Comparison of ENCODE assay signal across 18 cellular contexts in the genomic region with DNA sequence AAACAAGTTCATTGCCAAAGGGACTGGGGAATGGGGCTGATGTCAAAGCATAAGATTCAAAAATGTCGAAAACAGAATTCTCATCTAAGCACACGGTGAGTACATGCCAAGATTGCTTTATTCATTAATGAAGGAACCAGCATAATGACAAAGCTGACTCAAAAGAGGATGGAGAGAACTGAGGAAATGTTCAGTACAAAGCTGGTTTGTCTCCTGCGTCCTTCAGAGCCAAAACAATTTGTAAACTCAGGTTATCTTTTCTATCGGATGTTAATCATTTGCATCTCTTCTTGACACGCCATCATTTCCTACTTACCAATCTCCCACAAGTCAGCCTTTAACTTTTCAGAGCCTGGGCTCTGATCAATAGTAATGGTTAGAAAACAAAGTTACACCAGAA.
DNase-seq lines count a peak whose midpoint lies in the region; ATAC-seq and TF ChIP-seq lines count a peak whose summit lies in the region.
"Had no signal": no experiment of that assay in that cellular context is flagged by ENCODE, and none has a peak within 500 bp of the region (broad histone marks: within the 10 kb centered on the region; RNA-seq: fewer than 3 reads in every experiment).

No MANE protein-coding gene starts in this region.

- TF ChIP-seq CTCF in body of pancreas (IDR thresholded peaks at IDR 0.05): no peak
- no peak for TF ChIP-seq CTCF in osteoblast (IDR thresholded peaks at IDR 0.05; ENCODE audit: extremely low read depth, low read depth, low read length)
- no peak for TF ChIP-seq CTCF in MM.1S (IDR thresholded peaks at IDR 0.05; ENCODE audit: low read length)

- H3K4me3 Mint-ChIP-seq in activated CD4-positive, alpha-beta T cell treated with anti-CD3 and anti-CD28 coated beads, Interleukin-2, amount 10 ng/mL, durations not matched to agents 7 days and 5 days: no peak overlapping the region
- H3K4me3 Mint-ChIP-seq: HFFc6 had no signal

- H3K9ac ChIP-seq in MM.1S (ENCODE audit: low read length): no peak overlapping the region

- no peaks in the 10 kb centered on the region for H4K20me1 ChIP-seq in osteoblast (ENCODE audit: insufficient read depth, low read length)
- H4K20me1 ChIP-seq in MM.1S (ENCODE audit: insufficient read depth, low read length): no peaks in the 10 kb centered on the region

- peaks cover 35% of the 10 kb centered on the region for H3K27me3 Mint-ChIP-seq in activated CD4-positive, alpha-beta T cell treated with anti-CD3 and anti-CD28 coated beads, Interleukin-2, amount 10 ng/mL, durations not matched to agents 7 days and 5 days

- ATAC-seq in body of pancreas: peak; percentile 50
- ATAC-seq: A549 had no signal

- CTCF ChIA-PET in activated CD4-positive, alpha-beta T cell treated with anti-CD3 and anti-CD28 coated beads, Interleukin-2, amount 10 ng/mL, durations not matched to agents 7 days and 5 days (lab: Charles Lee): no interaction called here

- no peaks in the 10 kb centered on the region for H3K9me2 ChIP-seq in MM.1S (replicated peaks; ENCODE audit: insufficient read depth, low read length)

- H3K79me2 ChIP-seq in osteoblast (ENCODE audit: insufficient read depth, low read length) (no peaks in the 10 kb centered on the region), MM.1S (ENCODE audit: low read length) (no peaks in the 10 kb centered on the region)

- POLR2A ChIA-PET in activated CD4-positive, alpha-beta T cell treated with anti-CD3 and anti-CD28 coated beads, Interleukin-2, amount 10 ng/mL, durations not matched to agents 7 days and 5 days (lab: Charles Lee): no interaction called here

- H3K27ac ChIP-seq in KOPT-K1 (ENCODE audit: low read depth, low read length, poor library complexity, severe bottlenecking): peak overlapping the region; percentile 41
- H3K27ac ChIP-seq in body of pancreas: peak overlapping the region in 2 of 4 donors; percentile 30 to 32
- no peak overlapping the region for H3K27ac ChIP-seq in osteoblast (ENCODE audit: low read depth, low read length)
- no peak overlapping the region for H3K27ac ChIP-seq in MM.1S (ENCODE audit: low read length)
- H3K27ac ChIP-seq: A549 had no signal

- intact Hi-C loops in body of pancreas (cut with DNase I): no loop called here

- no peaks in the 10 kb centered on the region for H3F3A ChIP-seq in MM.1S (ENCODE audit: insufficient read depth, low read length)

- no peaks in the 10 kb centered on the region for H3K9me3 Mint-ChIP-seq in activated CD4-positive, alpha-beta T cell treated with anti-CD3 and anti-CD28 coated beads, Interleukin-2, amount 10 ng/mL, durations not matched to agents 7 days and 5 days
- H3K9me3 Mint-ChIP-seq: CD4-positive, alpha-beta memory T cell; HFFc6 had no signal

- H3K4me1 ChIP-seq in body of pancreas (peaks cover 26% of the 10 kb centered on the region), osteoblast (ENCODE audit: insufficient read depth, low read length) (peaks cover 12% of the 10 kb centered on the region), MM.1S (ENCODE audit: low read length) (no peaks in the 10 kb centered on the region)
- H3K4me1 ChIP-seq: HAP-1 had no signal

- H3K36me3 ChIP-seq in KOPT-K1 (ENCODE audit: insufficient read depth, low read length) (no peaks in the 10 kb centered on the region), body of pancreas (replicated peaks in 1 of 2; ENCODE audit: insufficient read depth in 1 of 2, low read depth in 2 of 2) (no peaks in the 10 kb centered on the region), osteoblast (ENCODE audit: insufficient read depth, low read length) (no peaks in the 10 kb centered on the region), MM.1S (replicated peaks; ENCODE audit: insufficient read depth, low read length) (no peaks in the 10 kb centered on the region)
- H3K36me3 ChIP-seq: HAP-1 had no signal

- WGBS in body of pancreas, 2 donors: 15 to 24% methylated on average over 5 of the region's 5 CpGs

- H2AFZ ChIP-seq in osteoblast (ENCODE audit: low read length): no peak overlapping the region
- H2AFZ ChIP-seq in MM.1S (ENCODE audit: low read length): no peak overlapping the region

- H3K4me2 ChIP-seq in osteoblast (ENCODE audit: insufficient read depth, low read length) (no peak overlapping the region), MM.1S (ENCODE audit: low read depth, low read length) (no peak overlapping the region)
- H3K4me2 ChIP-seq: A549 had no signal

- DNase-seq in body of pancreas (no peak), kidney tubule cell (ENCODE audit: low spot score) (peak; percentile 41), osteoblast (ENCODE audit: insufficient read length, low spot score, missing footprints) (peak; percentile 18), AG20443 (ENCODE audit: low spot score) (no peak), MM.1S (no peak)
- no peak for DNase-seq in activated CD4-positive, alpha-beta T cell treated with anti-CD3 and anti-CD28 coated beads, Interleukin-2, amount 10 ng/mL, durations not matched to agents 7 days and 5 days
- DNase-seq: 8988T; ACHN; C1 segment of cervical spinal cord; CD4-positive, alpha-beta memory T cell; COR-L47; DMS153; DND-41; GOT3; HFFc6 had no signal

- H3K4me3 ChIP-seq in body of pancreas (no peak overlapping the region), osteoblast (ENCODE audit: insufficient read depth, low read length) (no peak overlapping the region), MM.1S (ENCODE audit: low read length) (no peak overlapping the region)
- H3K4me3 ChIP-seq: A549, HAP-1 had no signal

- H3K9me3 ChIP-seq in KOPT-K1 (ENCODE audit: insufficient read depth, low read length, poor library complexity, severe bottlenecking) (no peaks in the 10 kb centered on the region), body of pancreas (no peaks in the 10 kb centered on the region), osteoblast (ENCODE audit: low read depth, low read length) (no peaks in the 10 kb centered on the region), MM.1S (replicated peaks; ENCODE audit: insufficient read depth, low read length) (no peaks in the 10 kb centered on the region)
- H3K9me3 ChIP-seq: A549, HAP-1 had no signal

- H3K27me3 ChIP-seq in body of pancreas: no peaks in the 10 kb centered on the region
- H3K27me3 ChIP-seq in osteoblast (ENCODE audit: insufficient read depth, low read length): peaks cover 29% of the 10 kb centered on the region
- peaks cover 97% of the 10 kb centered on the region for H3K27me3 ChIP-seq in MM.1S (replicated peaks; ENCODE audit: insufficient read depth, low read length)

- H3K36me3 Mint-ChIP-seq in activated CD4-positive, alpha-beta T cell treated with anti-CD3 and anti-CD28 coated beads, Interleukin-2, amount 10 ng/mL, durations not matched to agents 7 days and 5 days (ENCODE audit: low read depth): no peaks in the 10 kb centered on the region
- H3K36me3 Mint-ChIP-seq: CD4-positive, alpha-beta memory T cell had no signal

- TF ChIP-seq POLR2A in body of pancreas (IDR thresholded peaks at IDR 0.05): no peak

- no peak overlapping the region for H3K27ac Mint-ChIP-seq in activated CD4-positive, alpha-beta T cell treated with anti-CD3 and anti-CD28 coated beads, Interleukin-2, amount 10 ng/mL, durations not matched to agents 7 days and 5 days
- H3K27ac Mint-ChIP-seq: CD4-positive, alpha-beta memory T cell; HFFc6 had no signal

- no peaks in the 10 kb centered on the region for H3K4me1 Mint-ChIP-seq in activated CD4-positive, alpha-beta T cell treated with anti-CD3 and anti-CD28 coated beads, Interleukin-2, amount 10 ng/mL, durations not matched to agents 7 days and 5 days

Comparison
In these comparisons a context has a peak if more than half of its experiments do, and no peak if none do; other contexts are left out.
1. DNase-seq: peak in kidney tubule cell (single experiment) and osteoblast (single experiment); none in body of pancreas (0 of 4), activated CD4-positive, alpha-beta T cell treated with anti-CD3 and anti-CD28 coated beads, Interleukin-2, amount 10 ng/mL, durations not matched to agents 7 days and 5 days (single experiment), AG20443 (single experiment) and MM.1S (single experiment).